8 cellular contexts compared by ENCODE assay signal in the genomic region with DNA sequence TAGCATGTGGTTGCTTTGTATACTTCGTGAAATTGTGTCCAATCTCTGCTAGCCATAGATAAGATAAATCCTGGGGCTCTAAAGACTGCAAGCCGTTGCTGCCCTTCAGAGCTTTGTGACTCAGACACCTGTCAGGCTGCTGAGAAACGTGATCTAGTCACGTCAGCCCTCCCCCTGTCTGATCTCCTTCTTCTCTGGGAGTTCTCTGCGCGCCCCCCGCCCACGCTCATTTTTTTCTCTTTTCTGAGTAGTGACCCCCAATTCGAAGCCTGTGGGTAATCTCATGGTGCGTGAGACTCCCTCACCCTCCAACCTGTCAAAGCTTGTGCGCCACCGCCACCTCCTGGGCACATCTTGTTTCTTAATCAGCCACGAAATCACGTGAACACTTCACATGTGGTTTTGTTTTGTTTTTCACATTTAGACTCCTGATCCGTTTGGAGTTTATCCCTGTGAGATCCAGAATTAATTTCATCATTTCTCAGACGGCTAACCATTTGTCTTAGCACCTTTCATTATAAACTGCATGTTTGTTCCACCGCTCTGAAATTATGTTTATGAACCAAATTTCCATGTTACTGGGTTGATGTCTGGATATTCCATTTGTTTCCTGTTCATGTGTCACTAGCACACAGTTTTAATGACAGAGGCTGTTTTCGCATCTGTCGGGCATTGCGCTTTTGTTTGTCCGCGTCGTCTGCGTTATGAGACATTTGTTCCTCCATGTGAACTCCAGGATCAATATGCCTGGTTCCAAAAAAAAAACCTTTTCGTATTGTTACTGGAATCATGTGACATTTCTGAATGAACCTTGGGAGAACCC. TPM values are rescaled to one million over a fixed set of nuclear protein-coding genes. Genes with fewer than 3 reads are reported as not detected.
DNase-seq lines count a peak whose midpoint lies in the region; ATAC-seq, FAIRE-seq and TF ChIP-seq lines count a peak whose summit lies in the region.

No MANE protein-coding gene starts in this region.

- ATAC-seq in HG03097 (IDR thresholded peaks at IDR 0.05; ENCODE audit: low FRiP score, unreplicated experiment): peak; percentile 47
- ATAC-seq in HG02870 (IDR thresholded peaks at IDR 0.05; ENCODE audit: unreplicated experiment): no peak

- peaks cover 1% of the 10 kb centered on the region; the same call in 1 of the 2 replicates for H3K36me3 ChIP-seq in Caco-2 (ENCODE audit: control insufficient read depth, insufficient read depth, low read length)
- H3K36me3 ChIP-seq in NT2/D1 (ENCODE audit: insufficient read depth, insufficient read length, low read length): peaks cover 23% of the 10 kb centered on the region
- H3K36me3 ChIP-seq in endothelial cell of umbilical vein (ENCODE audit: control insufficient read depth in 2 of 2, extremely low read depth in 1 of 2, insufficient read depth in 2 of 2, low read length in 2 of 2): peaks cover 0 to 8% of the 10 kb centered on the region in 2 experiments

- peak overlapping the region; percentile 89 for H3K4me3 Mint-ChIP-seq in Caco-2 (ENCODE audit: unreplicated experiment)
- peak overlapping the region; percentile 90 for H3K4me3 Mint-ChIP-seq in mesothelial cell of epicardium

- intact Hi-C loops in Caco-2 (cut with micrococcal nuclease; ENCODE audit: unreplicated experiment) (loop anchor here (1.0 to 2.0 kb wide), 6 partner anchors 16 to 400 kb away; a partner anchor contains a TSS), endothelial cell of umbilical vein (cut with micrococcal nuclease) (loop anchor here (1.0 to 5.0 kb wide), 5 partner anchors 45 to 472 kb away; a partner anchor contains a TSS)

- H3K27ac Mint-ChIP-seq in Caco-2 (ENCODE audit: unreplicated experiment): peak overlapping the region; percentile 81
- H3K27ac Mint-ChIP-seq in mesothelial cell of epicardium: peak overlapping the region; percentile 95

- no peaks in the 10 kb centered on the region for H4K20me1 ChIP-seq in endothelial cell of umbilical vein (replicated peaks; ENCODE audit: control insufficient read depth, extremely low read depth, insufficient read depth, low read length)

- no peaks in the 10 kb centered on the region for H3K9me1 ChIP-seq in endothelial cell of umbilical vein (replicated peaks; ENCODE audit: control insufficient read depth, extremely low read depth, insufficient read depth, low read length)

- H3K9ac ChIP-seq in NT2/D1 (ENCODE audit: insufficient read length, low read depth) (peak overlapping the region; percentile 95), endothelial cell of umbilical vein (replicated peaks; ENCODE audit: extremely low read depth, insufficient read depth, low read length) (peak overlapping the region; percentile 66)

- peak overlapping the region; percentile 71 for H3K4me3 ChIP-seq in Caco-2 (ENCODE audit: low read depth, low read length)
- H3K4me3 ChIP-seq in NT2/D1 (ENCODE audit: insufficient read length, low read depth): peak overlapping the region; percentile 89
- H3K4me3 ChIP-seq in endothelial cell of umbilical vein (replicated peaks in 1 of 3; ENCODE audit: insufficient read depth in 1 of 3, low read depth in 1 of 3, low read length in 3 of 3): peak overlapping the region; percentile 66 to 90 (median 85)

- no peak overlapping the region for H2AFZ ChIP-seq in endothelial cell of umbilical vein (ENCODE audit: low read depth, low read length)

- peaks cover 9% of the 10 kb centered on the region for H3K79me2 ChIP-seq in endothelial cell of umbilical vein (ENCODE audit: control insufficient read depth, insufficient read depth, low read length)

- TF ChIP-seq POLR2A in endothelial cell of umbilical vein (IDR thresholded peaks at IDR 0.05; ENCODE audit: low read depth, low read length): no peak

- no peaks in the 10 kb centered on the region for H3K9me3 ChIP-seq in Caco-2
- no peaks in the 10 kb centered on the region for H3K9me3 ChIP-seq in NT2/D1 (ENCODE audit: insufficient read depth, low read length)
- no peaks in the 10 kb centered on the region for H3K9me3 ChIP-seq in endothelial cell of umbilical vein (replicated peaks; ENCODE audit: control insufficient read depth, insufficient read depth, low read length)

- POLR2A ChIA-PET in Caco-2 (lab: Charles Lee): interaction anchor here (0.5 to 1.0 kb wide), 3 partner anchors 227 to 405 kb away, joined by 3 read pairs; a partner anchor contains a TSS
- POLR2A ChIA-PET in endothelial cell of umbilical vein (lab: Charles Lee): no interaction called here

- CTCF ChIA-PET in Caco-2 (lab: Charles Lee): interaction anchor here (0.5 to 1.7 kb wide), 9 partner anchors 24 to 528 kb away, joined by 3 to 10 read pairs (median 4); a partner anchor contains a TSS
- CTCF ChIA-PET in endothelial cell of umbilical vein (lab: Charles Lee): interaction anchor here (1.2 to 2.6 kb wide), 11 partner anchors 273 to 479 kb away, joined by 3 to 14 read pairs (median 5); a partner anchor contains a TSS

- no peaks in the 10 kb centered on the region for H3K4me1 Mint-ChIP-seq in Caco-2 (ENCODE audit: low read depth, unreplicated experiment)
- peaks cover 13% of the 10 kb centered on the region for H3K4me1 Mint-ChIP-seq in mesothelial cell of epicardium

- FAIRE-seq in endothelial cell of umbilical vein (lab: Jason Lieb, UNC): peak; percentile 92

- H3K36me3 Mint-ChIP-seq in Caco-2 (ENCODE audit: insufficient read depth, unreplicated experiment): peaks cover 11% of the 10 kb centered on the region
- peaks cover 7% of the 10 kb centered on the region for H3K36me3 Mint-ChIP-seq in mesothelial cell of epicardium

- TF ChIP-seq CTCF in Caco-2 (IDR thresholded peaks at IDR 0.05; ENCODE audit: insufficient read depth in 1 of 2, low read depth in 1 of 2, low read length in 1 of 2, severe bottlenecking in 1 of 2, unreplicated experiment in 1 of 2) (peak; percentile 87 to 89), endothelial cell of umbilical vein (IDR thresholded peaks at IDR 0.05; ENCODE audit: extremely low read depth in 1 of 2, insufficient read depth in 1 of 2, low read depth in 1 of 2, low read length in 2 of 2) (peak; percentile 66 to 70), mesothelial cell of epicardium (IDR thresholded peaks at IDR 0.05; ENCODE audit: unreplicated experiment) (peak; percentile 52)

- H3K27me3 ChIP-seq in Caco-2 (replicated peaks; ENCODE audit: control insufficient read depth, insufficient read depth, low read length) (no peaks in the 10 kb centered on the region), NT2/D1 (ENCODE audit: insufficient read depth, insufficient read length) (no peaks in the 10 kb centered on the region), endothelial cell of umbilical vein (ENCODE audit: control insufficient read depth in 2 of 2, insufficient read depth in 2 of 2, low read length in 2 of 2) (no peaks in the 10 kb centered on the region)

- H3K4me2 ChIP-seq in endothelial cell of umbilical vein (ENCODE audit: insufficient read depth, low read length): peak overlapping the region; percentile 91

- peak; percentile 75 to 83 for DNase-seq in Caco-2
- DNase-seq in NT2/D1 (ENCODE audit: low read depth, low spot score): no peak
- DNase-seq in activated CD8-positive, alpha-beta memory T cell treated with anti-CD3 and anti-CD28 coated beads, Interleukin-2, amount 50 U/mL, for 48 hours: peak; percentile 85
- DNase-seq in endothelial cell of umbilical vein (ENCODE audit: low read depth, low spot score): peak; percentile 85
- DNase-seq in mesothelial cell of epicardium (ENCODE audit: low spot score in 2 of 2, unreplicated experiment in 2 of 2): peak in 1 of 2 experiments; percentile 77
- DNase-seq in stimulated activated CD8-positive, alpha-beta memory T cell treated with anti-CD3 and anti-CD28 coated beads, Interleukin-12 subunit alpha, Interleukin-12 subunit beta, amount 100 ng/mL, for 4 hours (ENCODE audit: low read depth): peak; percentile 66

- H3K4me1 ChIP-seq in Caco-2: no peaks in the 10 kb centered on the region
- H3K4me1 ChIP-seq in NT2/D1 (ENCODE audit: insufficient read depth, insufficient read length): no peaks in the 10 kb centered on the region
- peaks cover 10% of the 10 kb centered on the region for H3K4me1 ChIP-seq in endothelial cell of umbilical vein (ENCODE audit: control insufficient read depth, extremely low read depth, insufficient read depth, low read length)

- H3K27ac ChIP-seq in endothelial cell of umbilical vein (ENCODE audit: insufficient read depth, low read depth, low read length): peak overlapping the region; percentile 57

- no peaks in the 10 kb centered on the region for H3K9me3 Mint-ChIP-seq in Caco-2 (ENCODE audit: unreplicated experiment)
- no peaks in the 10 kb centered on the region for H3K9me3 Mint-ChIP-seq in mesothelial cell of epicardium

- H3K27me3 Mint-ChIP-seq in Caco-2 (ENCODE audit: insufficient read depth, unreplicated experiment) (no peaks in the 10 kb centered on the region), mesothelial cell of epicardium (ENCODE audit: low read depth) (no peaks in the 10 kb centered on the region)

- BruUV-seq in Caco-2 (replicated peaks; lab: Mats Ljungman, UMichigan): no TSS peak
- no TSS peak for BruUV-seq in endothelial cell of umbilical vein (replicated peaks; lab: Mats Ljungman, UMichigan)

- dilution Hi-C loops in endothelial cell of umbilical vein (cut with MboI; ENCODE audit: extremely low pct_ligation_motif_present, low sequenced_read_pairs): no loop called here

RNA-seq across cellular contexts. Expression of a gene that starts 1.0 kb away (rescaled TPM):
- total RNA-seq in Caco-2 (2022) (13.1 and 18.1 TPM in 2 replicates), endothelial cell of umbilical vein (7.1 and 10.9 TPM in 2 replicates), mesothelial cell of epicardium (8.9 to 12.5 TPM (median 10.4 TPM) in 3 replicates)
- polyA plus RNA-seq in endothelial cell of umbilical vein: 3.8 and 4.8 TPM in 2 replicates
- 3.6 and 3.7 TPM in 2 replicates for polyA plus RNA-seq in endothelial cell of umbilical vein (2011; cell fraction: cytosol; rRNA removed)
- 10.3 and 15.6 TPM in 2 replicates for polyA plus RNA-seq in endothelial cell of umbilical vein (2011; cell fraction: nucleus; rRNA removed)
- 5.0 and 9.2 TPM in 2 replicates for polyA plus RNA-seq in endothelial cell of umbilical vein (2012)
- polyA minus RNA-seq in endothelial cell of umbilical vein: 9.7 and 19.6 TPM in 2 replicates
- polyA minus RNA-seq in endothelial cell of umbilical vein (2011; cell fraction: cytosol; rRNA and poly(A)+ RNA removed): 16.4 TPM
- 4.4 and 8.0 TPM in 2 replicates for polyA minus RNA-seq in endothelial cell of umbilical vein (2011; cell fraction: nucleus; rRNA and poly(A)+ RNA removed)

RNA-seq across cellular contexts. Expression of a gene that starts 16.2 kb away (rescaled TPM):
- total RNA-seq in Caco-2 (2022) (4.9 and 6.7 TPM in 2 replicates), endothelial cell of umbilical vein (not detected in 2 replicates), mesothelial cell of epicardium (1.1 to 1.7 TPM (median 1.1 TPM) in 3 replicates)
- polyA plus RNA-seq in endothelial cell of umbilical vein: 0.75 and 1.0 TPM in 2 replicates
- polyA plus RNA-seq in endothelial cell of umbilical vein (2011; cell fraction: cytosol; rRNA removed): 0.23 and 0.47 TPM in 2 replicates
- 7.2 and 7.3 TPM in 2 replicates for polyA plus RNA-seq in endothelial cell of umbilical vein (2011; cell fraction: nucleus; rRNA removed)
- 0.37 and 1.1 TPM in 2 replicates for polyA plus RNA-seq in endothelial cell of umbilical vein (2012)
- polyA minus RNA-seq in endothelial cell of umbilical vein: 0.19 and 0.38 TPM in 2 replicates
- polyA minus RNA-seq in endothelial cell of umbilical vein (2011; cell fraction: cytosol; rRNA and poly(A)+ RNA removed): not detected
- polyA minus RNA-seq in endothelial cell of umbilical vein (2011; cell fraction: nucleus; rRNA and poly(A)+ RNA removed): 0.72 and 0.96 TPM in 2 replicates

RNA-seq across cellular contexts. Expression of a gene that starts 45.0 kb away (rescaled TPM):
- total RNA-seq in Caco-2 (2022): not detected in 2 replicates
- not detected in 2 replicates for total RNA-seq in endothelial cell of umbilical vein
- 0.44 and 0.54 TPM in 2 replicates for polyA plus RNA-seq in endothelial cell of umbilical vein
- polyA plus RNA-seq in endothelial cell of umbilical vein (2011; cell fraction: cytosol; rRNA removed): 0.05 and 0.27 TPM in 2 replicates
- 0.11 and 0.14 TPM in 2 replicates for polyA plus RNA-seq in endothelial cell of umbilical vein (2011; cell fraction: nucleus; rRNA removed)
- polyA plus RNA-seq in endothelial cell of umbilical vein (2012): 0.13 and 0.65 TPM in 2 replicates
- 0.24 TPM in 1 of 2 replicates, not detected in the other for polyA minus RNA-seq in endothelial cell of umbilical vein
- not detected for polyA minus RNA-seq in endothelial cell of umbilical vein (2011; cell fraction: cytosol; rRNA and poly(A)+ RNA removed)
- polyA minus RNA-seq in endothelial cell of umbilical vein (2011; cell fraction: nucleus; rRNA and poly(A)+ RNA removed): not detected in 2 replicates
- total RNA-seq in mesothelial cell of epicardium: 0.18 to 0.24 TPM (median 0.20 TPM) in 3 replicates
